Comparison of ENCODE assay signal across 8 cellular contexts in the genomic region with DNA sequence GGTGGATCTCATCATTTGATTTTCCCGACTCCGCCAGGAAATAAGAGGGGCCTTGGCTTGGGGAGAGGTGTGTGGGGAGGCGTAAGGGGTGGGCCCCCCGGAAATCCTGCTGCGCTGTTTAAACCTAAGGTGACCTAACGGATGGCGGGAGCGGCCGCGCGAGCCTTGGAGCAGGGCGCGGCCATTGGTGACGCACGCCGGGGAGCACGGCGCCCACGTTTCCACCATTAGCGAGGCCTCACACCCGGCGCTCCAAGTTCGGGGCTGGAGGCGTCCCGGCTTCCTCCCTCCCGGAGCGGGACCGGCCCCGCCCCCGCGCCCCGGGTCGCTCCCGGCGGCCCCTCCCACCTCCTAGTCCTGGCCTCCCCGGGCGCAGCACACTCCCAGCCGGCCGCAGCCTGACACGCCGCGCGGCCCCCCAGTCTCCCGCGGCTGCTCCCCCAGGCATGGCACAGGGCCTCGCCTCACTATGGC. TPM values are rescaled to one million over a fixed set of nuclear protein-coding genes. Genes with fewer than 3 reads are reported as not detected.
DNase-seq lines count a peak whose midpoint lies in the region; ATAC-seq and TF ChIP-seq lines count a peak whose summit lies in the region.

A gene (plus strand): TSS at position 354 of the 474 bp plus-strand sequence. CDS start 116 bp downstream, at position 470.

- POLR2A ChIA-PET in HEK293T (lab: Yijun Ruan, JAX), result no interaction called here

- CTCF ChIA-PET in HEK293T (lab: Yijun Ruan, JAX), result no interaction called here

- TF ChIP-seq CTCF in GM10266 (IDR thresholded peaks at IDR 0.05; ENCODE audit: control insufficient read depth, insufficient read depth, low read depth, missing control alignments), result no peak

- DNase-seq in GM10266 (ENCODE audit: extremely low spot score) (peak; percentile 77), HEK293T (ENCODE audit: extremely low spot score) (peak; percentile 56), MV-4-11 (lab: John Stamatoyannopoulos, UW) (peak; percentile 58), amygdala (lab: John Stamatoyannopoulos, UW) (peak in 46 of 56 donors; percentile 1 to 65 (median 26)), left ventricle myocardium superior (peak; percentile 88), pulmonary artery endothelial cell (ENCODE audit: low read depth, low spot score) (no peak)

- ATAC-seq in left ventricle myocardium superior (peak; percentile 98), GM18870 (IDR thresholded peaks at IDR 0.05; ENCODE audit: unreplicated experiment) (no peak)

- intact Hi-C loops in T-helper 1 cell treated with Interleukin-12 subunit alpha and Interleukin-12 subunit beta and Interleukin-4 antibody, amounts not matched to agents 30 ng/mL and 1 ng/mL, for 36 hours (cut with micrococcal nuclease), result loop anchor here (1.0 to 10.0 kb wide), 2 partner anchors 101 to 566 kb away; a partner anchor contains a TSS
- intact Hi-C loops in left ventricle myocardium superior (cut with micrococcal nuclease), result no loop called here

TF ChIP-seq in HEK293T, 16 proteins besides CTCF, POLR2A, EP300 and RAD21:
- TF ChIP-seq FOXM1 (IDR thresholded peaks at IDR 0.05; ENCODE audit: borderline replicate concordance) (no peak), L3MBTL2 (conservative IDR thresholded peaks at IDR 0.05) (peak; percentile 32; the same call in 1 of the 2 replicates)
TF ChIP-seq in HEK293T: peak in this region for 1.

RNA-seq across cellular contexts. Expression of the gene that starts here (rescaled TPM):
- total RNA-seq in T-helper 1 cell treated with Interleukin-12 subunit alpha and Interleukin-12 subunit beta and Interleukin-4 antibody, amounts not matched to agents 30 ng/mL and 1 ng/mL, for 36 hours, result 46.0 and 46.3 TPM in 2 replicates
- 56.3 TPM for total RNA-seq in left ventricle myocardium superior
- 251 and 252 TPM in 2 replicates for total RNA-seq in pulmonary artery endothelial cell
